8 cellular contexts compared by ENCODE assay signal in genomic region chr2:42086500-42086953, GRCh38. TPM values are rescaled to one million over a fixed set of nuclear protein-coding genes. Genes with fewer than 3 reads are reported as not detected.
DNase-seq lines count a peak whose midpoint lies in the region; ATAC-seq and TF ChIP-seq lines count a peak whose summit lies in the region.

No MANE protein-coding gene starts in this region.

- no peaks in the 10 kb centered on the region for H3K4me1 ChIP-seq in foreskin keratinocyte

- no peaks in the 10 kb centered on the region for H3K36me3 Mint-ChIP-seq in activated CD4-positive, alpha-beta T cell treated with anti-CD3 and anti-CD28 coated beads for 36 hours (ENCODE audit: low read depth)
- H3K36me3 Mint-ChIP-seq in osteocyte (ENCODE audit: unreplicated experiment): no peaks in the 10 kb centered on the region

- CTCF ChIA-PET in activated CD4-positive, alpha-beta T cell treated with anti-CD3 and anti-CD28 coated beads for 36 hours (lab: Charles Lee): interaction anchor here (0.5 to 10.4 kb wide), 38 partner anchors 8 to 630 kb away, joined by 3 to 304 read pairs (median 4); no protein-coding TSS in a partner anchor

- H3K27me3 ChIP-seq in foreskin keratinocyte: peaks cover 5% of the 10 kb centered on the region

- no peak overlapping the region for H3K27ac Mint-ChIP-seq in activated CD4-positive, alpha-beta T cell treated with anti-CD3 and anti-CD28 coated beads for 36 hours
- H3K27ac Mint-ChIP-seq in osteocyte (ENCODE audit: unreplicated experiment): no peak overlapping the region

- H3K27me3 Mint-ChIP-seq in activated CD4-positive, alpha-beta T cell treated with anti-CD3 and anti-CD28 coated beads for 36 hours: no peaks in the 10 kb centered on the region
- peaks cover 6% of the 10 kb centered on the region for H3K27me3 Mint-ChIP-seq in osteocyte (ENCODE audit: unreplicated experiment)

- peak; percentile 57 for ATAC-seq in activated CD4-positive, alpha-beta T cell treated with anti-CD3 and anti-CD28 coated beads for 36 hours
- ATAC-seq in HG02610 (IDR thresholded peaks at IDR 0.05; ENCODE audit: unreplicated experiment): peak; percentile 56
- ATAC-seq in foreskin keratinocyte: peak; percentile 58
- ATAC-seq in GM18511 (IDR thresholded peaks at IDR 0.05; ENCODE audit: unreplicated experiment): no peak

- H3K4me3 Mint-ChIP-seq in activated CD4-positive, alpha-beta T cell treated with anti-CD3 and anti-CD28 coated beads for 36 hours: no peak overlapping the region
- no peak overlapping the region for H3K4me3 Mint-ChIP-seq in osteocyte (ENCODE audit: unreplicated experiment)

- TF ChIP-seq CTCF in foreskin keratinocyte (conservative IDR thresholded peaks at IDR 0.05): peak; percentile 78
- TF ChIP-seq CTCF in osteocyte (IDR thresholded peaks at IDR 0.05): peak; percentile 80

- DNase-seq in activated CD4-positive, alpha-beta T cell treated with anti-CD3 and anti-CD28 coated beads for 36 hours: peak; percentile 60
- DNase-seq in activated CD4-positive, alpha-beta T cell treated with anti-CD3 and anti-CD28 coated beads, Interleukin-2, amount 50 U/mL, for 1 hour: no peak
- DNase-seq in NCI-H345 (lab: John Stamatoyannopoulos, UW) (peak; percentile 53), foreskin keratinocyte (peak in 1 of 2 donors; percentile 42), osteocyte (ENCODE audit: extremely low spot score, unreplicated experiment) (no peak)
- DNase-seq in activated T-cell treated with anti-CD3 and anti-CD28 coated beads, Interleukin-2, amount 50 U/mL, for 48 hours: peak; percentile 46 to 53

- intact Hi-C loops in activated CD4-positive, alpha-beta T cell treated with anti-CD3 and anti-CD28 coated beads for 36 hours (cut with DNase I, micrococcal nuclease): loop anchor here (1.0 kb wide), 3 partner anchors 217 to 246 kb away; no protein-coding TSS in a partner anchor

- no peaks in the 10 kb centered on the region for H3K9me3 Mint-ChIP-seq in activated CD4-positive, alpha-beta T cell treated with anti-CD3 and anti-CD28 coated beads for 36 hours (ENCODE audit: low read depth)
- H3K9me3 Mint-ChIP-seq in osteocyte (ENCODE audit: unreplicated experiment): no peaks in the 10 kb centered on the region

- no peak overlapping the region for H3K27ac ChIP-seq in foreskin keratinocyte

- POLR2A ChIA-PET in activated CD4-positive, alpha-beta T cell treated with anti-CD3 and anti-CD28 coated beads for 36 hours (lab: Charles Lee): no interaction called here

- peaks cover 6% of the 10 kb centered on the region for H3K4me1 Mint-ChIP-seq in activated CD4-positive, alpha-beta T cell treated with anti-CD3 and anti-CD28 coated beads for 36 hours
- H3K4me1 Mint-ChIP-seq in osteocyte (ENCODE audit: unreplicated experiment): peaks cover 35% of the 10 kb centered on the region

RNA-seq across cellular contexts. Expression of gene PKDCC, which starts 38.7 kb away (rescaled TPM):
- not detected for total RNA-seq in activated CD4-positive, alpha-beta T cell treated with anti-CD3 and anti-CD28 coated beads for 36 hours
- not detected in 2 replicates for total RNA-seq in foreskin keratinocyte
- polyA plus RNA-seq in foreskin keratinocyte: 0.07 TPM in 1 of 2 replicates, not detected in the other
- 37.1 and 42.2 TPM in 2 replicates for total RNA-seq in osteocyte

Comparison
In these comparisons a context has a peak if more than half of its experiments do, and no peak if none do; other contexts are left out.
1. DNase-seq: peak in activated CD4-positive, alpha-beta T cell treated with anti-CD3 and anti-CD28 coated beads for 36 hours (single experiment), NCI-H345 (single experiment) and activated T-cell treated with anti-CD3 and anti-CD28 coated beads, Interleukin-2, amount 50 U/mL, for 48 hours (2 of 2); none in activated CD4-positive, alpha-beta T cell treated with anti-CD3 and anti-CD28 coated beads, Interleukin-2, amount 50 U/mL, for 1 hour (single experiment) and osteocyte (single experiment).
2. RNA of gene PKDCC, which starts 38.7 kb away (total RNA-seq): 37.1 to 42.2 TPM in osteocyte; not detected in activated CD4-positive, alpha-beta T cell treated with anti-CD3 and anti-CD28 coated beads for 36 hours and not detected in foreskin keratinocyte; every median in the first group is over 10 times any median in the second.